Comparison of ENCODE assay signal across 27 cellular contexts in the genomic region with DNA sequence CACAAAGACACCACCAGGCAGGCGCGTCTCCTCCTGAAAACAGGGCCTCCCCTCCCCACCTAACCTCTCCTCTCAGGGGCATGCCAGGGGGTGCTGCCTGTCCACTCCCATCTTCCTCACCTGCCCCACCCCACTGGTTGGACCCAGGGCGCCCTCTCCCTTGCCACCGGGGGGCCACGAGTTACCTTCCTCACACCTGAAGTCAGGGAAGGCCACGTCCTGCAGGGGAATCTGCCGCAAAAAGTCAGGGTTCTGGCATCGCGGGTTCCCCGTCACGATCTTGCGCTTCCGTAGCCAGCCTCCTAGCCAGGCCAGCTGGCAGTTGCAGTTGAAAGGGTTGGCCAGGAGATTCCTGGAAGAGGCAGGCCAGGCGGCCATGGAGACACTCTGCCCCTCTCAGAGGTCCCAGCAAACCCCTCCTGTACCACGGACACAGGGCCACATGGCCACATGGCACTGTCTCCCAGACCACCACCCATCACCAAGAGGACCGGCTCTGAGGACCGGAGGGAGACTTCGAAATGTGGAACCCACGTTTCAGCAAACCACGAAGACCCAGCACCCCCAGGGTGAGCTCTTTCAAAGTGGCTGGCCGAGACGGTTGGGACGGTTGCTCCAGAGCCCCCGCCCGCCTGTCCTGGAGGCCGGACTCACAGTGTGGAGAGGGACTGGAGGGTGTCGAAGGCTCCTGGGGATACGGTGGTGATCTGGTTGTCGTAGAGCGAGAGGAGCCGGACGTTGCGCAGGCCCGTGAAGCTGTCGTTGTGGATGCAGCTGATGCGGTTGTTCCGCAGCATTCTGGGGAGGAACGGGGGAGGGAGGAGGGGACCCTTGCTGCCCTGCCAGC.
"Had no signal": no experiment of that assay in that cellular context is flagged by ENCODE, and none has a peak within 500 bp of the region (broad histone marks: within the 10 kb centered on the region; RNA-seq: fewer than 3 reads in every experiment).

No MANE protein-coding gene starts in this region.

- H3K27ac ChIP-seq: left lung, neutrophil, ovary, prostate gland, skin epidermis, tibial nerve, uterus had no signal

- H3K27me3 ChIP-seq: left lung, neutrophil, ovary, tibial nerve, uterus had no signal

- H3K4me1 ChIP-seq: uterus had no signal

- DNase-seq: immature natural killer cell; kidney; left colon; left lung; mesendoderm; naive B cell; occipital lobe; ovary; retina; right cardiac atrium; stimulated activated CD4-positive, alpha-beta T cell treated with anti-CD3 and anti-CD28 coated beads, Interleukin-12 subunit alpha, Interleukin-12 subunit beta, amount 100 ng/mL, for 4 hours; stimulated activated CD4-positive, alpha-beta T cell treated with anti-CD3 and anti-CD28 coated beads, Interleukin-15, amount 100 ng/mL, for 24 hours; stimulated activated CD4-positive, alpha-beta T cell treated with anti-CD3 and anti-CD28 coated beads, Interleukin-2, amount 100 ng/mL, for 24 hours; stimulated activated CD4-positive, alpha-beta T cell treated with anti-CD3 and anti-CD28 coated beads, Interleukin-4, amount 100 ng/mL, for 1 hour; stimulated activated naive B cell treated with anti-CD40 and anti-IgM and Interleukin-4, amounts not matched to agents 10 μg/mL and 1 μg/mL and 100 μg/mL, for 72 hours; uterus had no signal

- H3K9me3 Mint-ChIP-seq: immature natural killer cell; mesothelial cell of epicardium; nephron; neural crest cell; stimulated activated naive B cell treated with anti-CD40 and anti-IgM and Interleukin-4, amounts not matched to agents 10 μg/mL and 1 μg/mL and 100 μg/mL, for 72 hours; stimulated activated naive CD8-positive, alpha-beta T cell treated with anti-CD3 and anti-CD28 coated beads, Interleukin-15, Interleukin-2, amounts not matched to agents 100 ng/mL and 50 ng/mL, for 24 hours; type B pancreatic cell had no signal

- H3K4me3 Mint-ChIP-seq: immature natural killer cell; mesothelial cell of epicardium; naive B cell; nephron; neural crest cell; stimulated activated naive B cell treated with anti-CD40 and anti-IgM and Interleukin-4, amounts not matched to agents 10 μg/mL and 1 μg/mL and 100 μg/mL, for 72 hours; stimulated activated naive CD8-positive, alpha-beta T cell treated with anti-CD3 and anti-CD28 coated beads, Interleukin-15, Interleukin-2, amounts not matched to agents 100 ng/mL and 50 ng/mL, for 24 hours; type B pancreatic cell had no signal

- H3K36me3 Mint-ChIP-seq: immature natural killer cell; mesothelial cell of epicardium; naive B cell; stimulated activated naive B cell treated with anti-CD40 and anti-IgM and Interleukin-4, amounts not matched to agents 10 μg/mL and 1 μg/mL and 100 μg/mL, for 72 hours; type B pancreatic cell had no signal

- H3K27me3 Mint-ChIP-seq: type B pancreatic cell had no signal

- H3K36me3 ChIP-seq: left lung, neutrophil, ovary, prostate gland, tibial nerve, uterus had no signal

- ATAC-seq: left colon; left lung; right cardiac atrium; sciatic nerve; stimulated activated naive B cell treated with anti-CD40 and anti-IgM and Interleukin-4, amounts not matched to agents 10 μg/mL and 1 μg/mL and 100 μg/mL, for 72 hours had no signal

- H3K27ac Mint-ChIP-seq: immature natural killer cell; mesothelial cell of epicardium; nephron; stimulated activated naive B cell treated with anti-CD40 and anti-IgM and Interleukin-4, amounts not matched to agents 10 μg/mL and 1 μg/mL and 100 μg/mL, for 72 hours; stimulated activated naive CD8-positive, alpha-beta T cell treated with anti-CD3 and anti-CD28 coated beads, Interleukin-15, Interleukin-2, amounts not matched to agents 100 ng/mL and 50 ng/mL, for 24 hours; type B pancreatic cell had no signal

- H3K9me3 ChIP-seq: left lung, neutrophil, prostate gland, uterus had no signal

- H3K4me3 ChIP-seq: left lung, lung, ovary, prostate gland, skin epidermis, tibial nerve, uterus had no signal
